In the genomic region with DNA sequence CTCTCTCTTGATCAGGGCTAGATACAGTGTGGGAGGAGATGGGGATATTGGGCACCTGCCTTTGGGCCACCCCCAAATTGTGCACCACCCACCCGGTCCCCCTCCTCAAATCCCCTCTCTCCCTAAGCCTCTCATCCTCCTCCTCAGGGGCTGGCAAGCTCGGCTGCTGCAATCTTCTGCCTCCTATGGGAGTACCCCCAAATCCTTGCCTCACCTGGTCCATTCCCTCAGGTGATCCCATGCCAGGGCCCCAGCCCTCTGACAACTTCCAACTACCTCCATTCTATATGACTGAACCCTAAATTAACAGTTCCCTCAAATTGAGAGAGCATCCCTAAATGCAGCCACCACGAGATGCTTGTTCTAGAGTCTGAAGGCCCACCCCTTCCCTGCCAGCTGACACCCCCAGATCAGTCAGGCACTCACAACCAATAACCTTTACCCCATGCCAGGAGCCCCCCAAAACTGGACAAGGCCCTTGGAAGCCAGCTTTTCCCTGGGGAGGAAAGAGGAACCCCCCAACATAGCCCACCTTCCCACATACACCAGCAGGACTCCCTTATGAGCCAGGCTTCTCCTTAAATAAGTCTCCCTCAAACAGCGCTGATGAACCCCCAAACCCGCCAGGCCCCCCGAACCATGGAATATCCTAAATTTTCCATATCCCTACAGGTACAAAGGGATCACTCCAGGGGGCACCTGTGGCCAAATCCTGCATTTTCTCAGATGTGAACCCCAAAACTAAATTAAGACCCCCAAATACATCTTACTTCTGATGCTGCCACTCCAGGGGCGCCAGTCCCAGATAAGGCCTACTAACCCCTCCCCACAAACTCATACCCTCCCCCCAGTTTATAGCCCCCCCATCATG, we compare ENCODE assay signal across 7 cellular contexts. TPM values are rescaled to one million over a fixed set of nuclear protein-coding genes. Genes with fewer than 3 reads are reported as not detected.
DNase-seq lines count a peak whose midpoint lies in the region; ATAC-seq and TF ChIP-seq lines count a peak whose summit lies in the region.
"Had no signal": no experiment of that assay in that cellular context is flagged by ENCODE, and none has a peak within 500 bp of the region (broad histone marks: within the 10 kb centered on the region; RNA-seq: fewer than 3 reads in every experiment).

No MANE protein-coding gene starts in this region.

- TF ChIP-seq CTCF in astrocyte of the cerebellum (IDR thresholded peaks at IDR 0.05; ENCODE audit: low read depth, low read length, missing control alignments) (no peak), natural killer cell (IDR thresholded peaks at IDR 0.05) (no peak)

- peak overlapping the region; percentile 40 for H3K4me3 ChIP-seq in GM08714 (ENCODE audit: low read length)
- peak overlapping the region; percentile 53 for H3K4me3 ChIP-seq in astrocyte of the cerebellum (ENCODE audit: low read depth, low read length)

- DNase-seq in astrocyte of the cerebellum (ENCODE audit: low read depth) (no peak), natural killer cell (no peak), dermis blood vessel endothelial cell (no peak), NCI-H526 treated with DMSO at 0.1 percent for 48 hours (lab: John Stamatoyannopoulos, UW) (no peak), NCI-H748 treated with DMSO at 0.1 percent for 48 hours (lab: John Stamatoyannopoulos, UW) (no peak)

- in situ Hi-C loops in astrocyte of the cerebellum (cut with HindIII; ENCODE audit: low sequenced_read_pairs): no loop called here

- H3K27ac Mint-ChIP-seq in natural killer cell: peak overlapping the region in 1 of 2 donors; percentile 87

- H3K27me3 Mint-ChIP-seq in natural killer cell (ENCODE audit: low read depth in 2 of 2): peaks cover 7 to 14% of the 10 kb centered on the region in 2 donors

- ATAC-seq in natural killer cell: no peak
- ATAC-seq: pancreas had no signal

- no peaks in the 10 kb centered on the region for H3K36me3 Mint-ChIP-seq in natural killer cell

- H3K4me1 Mint-ChIP-seq in natural killer cell: peaks cover 34 to 67% of the 10 kb centered on the region in 2 donors

- intact Hi-C loops in natural killer cell (cut with micrococcal nuclease): loop anchor here (5.0 to 10.0 kb wide), 2 partner anchors 36 to 468 kb away; partner anchors contain the start of genes CTDNEP1, ELP5, TP53 and WRAP53

- H3K9me3 Mint-ChIP-seq in natural killer cell: no peaks in the 10 kb centered on the region

- H3K4me3 Mint-ChIP-seq in natural killer cell: peak overlapping the region; percentile 19

RNA-seq across cellular contexts. Expression of gene DLG4, which starts 3.2 kb away (rescaled TPM):
- total RNA-seq in natural killer cell (10 to 100 TPM in 1 of 3 donors, 1 to 10 TPM in 2; 6.7 to 11.2 (median 8.6) TPM), dermis blood vessel endothelial cell (13.4 and 21.5 TPM in 2 replicates)

RNA-seq across cellular contexts. Expression of gene ACADVL, which starts 3.3 kb away (rescaled TPM):
- total RNA-seq in natural killer cell: 100 to 1,000 TPM; 439 to 637 (median 607) TPM
- total RNA-seq in dermis blood vessel endothelial cell: 196 and 385 TPM in 2 replicates

RNA-seq across cellular contexts. Expression of gene DVL2, which starts 17.8 kb away (rescaled TPM):
- total RNA-seq in natural killer cell: 10 to 100 TPM; 46.5 to 66.6 (median 61.5) TPM
- 32.8 and 45.7 TPM in 2 replicates for total RNA-seq in dermis blood vessel endothelial cell

RNA-seq across cellular contexts. Expression of gene PHF23, which starts 22.8 kb away (rescaled TPM):
- total RNA-seq in natural killer cell (10 to 100 TPM; 19.3 to 32.3 (median 20.8) TPM), dermis blood vessel endothelial cell (41.4 and 42.8 TPM in 2 replicates)

RNA-seq across cellular contexts. Expression of gene GABARAP, which starts 25.8 kb away (rescaled TPM):
- total RNA-seq in natural killer cell: 100 to 1,000 TPM; 256 to 277 (median 276) TPM
- 148 and 196 TPM in 2 replicates for total RNA-seq in dermis blood vessel endothelial cell
